In the genomic region with DNA sequence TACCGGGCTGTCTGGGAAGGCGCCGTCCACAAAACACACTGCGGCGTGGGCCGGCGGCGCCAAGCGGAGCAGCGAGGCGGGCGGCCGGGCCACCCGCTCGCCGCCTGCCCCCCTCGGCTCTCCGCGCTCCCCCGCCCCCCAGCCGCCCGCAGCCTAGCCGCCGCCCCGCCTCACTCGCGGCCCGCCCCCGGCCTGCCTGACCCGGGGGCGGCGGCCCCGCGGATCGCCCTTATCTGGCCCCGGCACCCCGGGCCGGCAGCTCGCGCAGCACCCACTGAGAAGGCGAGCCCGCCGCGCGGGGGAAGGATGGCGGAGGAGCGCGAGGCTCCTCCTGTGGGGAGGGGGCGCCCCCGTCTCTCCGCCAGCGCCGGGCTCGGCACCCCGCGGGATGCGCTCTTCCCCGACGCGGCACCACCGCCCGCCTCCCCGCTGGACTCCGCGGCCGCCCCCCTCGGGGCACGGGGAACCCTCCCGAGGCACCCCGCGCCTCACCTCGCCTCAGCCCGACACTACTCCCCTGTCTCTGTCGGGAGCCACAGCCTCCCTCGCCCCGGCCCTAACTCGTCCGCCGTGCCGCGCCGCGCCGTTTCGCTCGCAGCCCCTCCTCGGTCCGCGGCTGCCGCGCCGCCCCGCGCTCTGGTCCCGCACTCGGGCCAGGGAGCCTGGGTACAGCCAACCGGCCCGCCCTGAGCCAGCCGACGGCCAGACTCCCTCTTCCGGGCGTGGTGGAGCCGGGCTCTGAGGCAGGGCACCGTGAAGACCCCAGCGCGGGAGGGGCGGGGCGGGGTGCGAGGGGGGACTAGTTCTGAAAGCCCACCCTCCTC, we compare ENCODE assay signal across 8 cellular contexts. TPM values are rescaled to one million over a fixed set of nuclear protein-coding genes. Genes with fewer than 3 reads are reported as not detected.
DNase-seq lines count a peak whose midpoint lies in the region; ATAC-seq and TF ChIP-seq lines count a peak whose summit lies in the region.

No MANE protein-coding gene starts in this region.

- H3K4me1 ChIP-seq in tibial nerve: no peaks in the 10 kb centered on the region

- DNase-seq in NCI-H82 (lab: John Stamatoyannopoulos, UW): peak; percentile 58
- no peak for DNase-seq in NCI-H82 treated with DMSO at 0.1 percent for 48 hours (lab: John Stamatoyannopoulos, UW; ENCODE audit: unreplicated experiment)
- peak; percentile 49 for DNase-seq in NCI-H526 treated with DMSO at 0.1 percent for 48 hours (lab: John Stamatoyannopoulos, UW)
- DNase-seq in activated T-helper 2 cell treated with anti-CD3 and anti-CD28 coated beads, Interferon-gamma antibody, Interleukin-2, Interleukin-4, amounts not matched to agents 10 μg/mL and 5 μg/mL and 100 μg/mL, durations not matched to agents 14 hours and 24 hours and 36 hours (ENCODE audit: low spot score): peak; percentile 14
- DNase-seq in fibroblast of the aortic adventitia (ENCODE audit: low read depth): no peak
- DNase-seq in tibial nerve (ENCODE audit: low spot score in 2 of 2): peak; percentile 15 to 20

- peak overlapping the region; percentile 79 for H3K4me3 Mint-ChIP-seq in activated T-helper 2 cell treated with anti-CD3 and anti-CD28 coated beads, Interferon-gamma antibody, Interleukin-2, Interleukin-4, amounts not matched to agents 10 μg/mL and 5 μg/mL and 100 μg/mL, durations not matched to agents 14 hours and 24 hours and 36 hours (ENCODE audit: low read depth)
- H3K4me3 Mint-ChIP-seq in nephron: peak overlapping the region; percentile 89 to 98 (median 96)

- WGBS in tibial nerve, 2 donors: 37% methylated on average over 76 of the region's 109 CpGs; no CpG with 5 or more reads in 1 of the 2 donors

- TF ChIP-seq CTCF in fibroblast of the aortic adventitia (IDR thresholded peaks at IDR 0.05; ENCODE audit: insufficient read depth, low read length): no peak
- TF ChIP-seq CTCF in nephron (IDR thresholded peaks at IDR 0.05; ENCODE audit: unreplicated experiment in 3 of 3): no peak
- no peak for TF ChIP-seq CTCF in tibial nerve (IDR thresholded peaks at IDR 0.05)

- H3K36me3 Mint-ChIP-seq in activated T-helper 2 cell treated with anti-CD3 and anti-CD28 coated beads, Interferon-gamma antibody, Interleukin-2, Interleukin-4, amounts not matched to agents 10 μg/mL and 5 μg/mL and 100 μg/mL, durations not matched to agents 14 hours and 24 hours and 36 hours (ENCODE audit: low read depth): peaks cover 12% of the 10 kb centered on the region
- H3K36me3 Mint-ChIP-seq in nephron (ENCODE audit: low read depth): no peaks in the 10 kb centered on the region

- peak; percentile 48 for ATAC-seq in HG02798 (IDR thresholded peaks at IDR 0.05; ENCODE audit: poor library complexity, unreplicated experiment)

- H3K9me3 ChIP-seq in tibial nerve: no peaks in the 10 kb centered on the region

- H3K27me3 ChIP-seq in tibial nerve: peaks cover 0 to 4% of the 10 kb centered on the region in 2 donors

- TF ChIP-seq POLR2A in tibial nerve (IDR thresholded peaks at IDR 0.05): no peak

- TF ChIP-seq EP300 in tibial nerve (IDR thresholded peaks at IDR 0.05): no peak

- peak overlapping the region; percentile 73 for H3K4me3 ChIP-seq in fibroblast of the aortic adventitia (ENCODE audit: low read depth, low read length)
- H3K4me3 ChIP-seq in tibial nerve: peak overlapping the region; percentile 56 to 91 (median 84)

- peak overlapping the region; percentile 88 for H3K27ac Mint-ChIP-seq in activated T-helper 2 cell treated with anti-CD3 and anti-CD28 coated beads, Interferon-gamma antibody, Interleukin-2, Interleukin-4, amounts not matched to agents 10 μg/mL and 5 μg/mL and 100 μg/mL, durations not matched to agents 14 hours and 24 hours and 36 hours
- H3K27ac Mint-ChIP-seq in nephron: peak overlapping the region; percentile 97 to 99 (median 98)

- H3K9me3 Mint-ChIP-seq in activated T-helper 2 cell treated with anti-CD3 and anti-CD28 coated beads, Interferon-gamma antibody, Interleukin-2, Interleukin-4, amounts not matched to agents 10 μg/mL and 5 μg/mL and 100 μg/mL, durations not matched to agents 14 hours and 24 hours and 36 hours: no peaks in the 10 kb centered on the region
- no peaks in the 10 kb centered on the region for H3K9me3 Mint-ChIP-seq in nephron

- H3K4me1 Mint-ChIP-seq in activated T-helper 2 cell treated with anti-CD3 and anti-CD28 coated beads, Interferon-gamma antibody, Interleukin-2, Interleukin-4, amounts not matched to agents 10 μg/mL and 5 μg/mL and 100 μg/mL, durations not matched to agents 14 hours and 24 hours and 36 hours (ENCODE audit: low read depth): peaks cover 13% of the 10 kb centered on the region
- H3K4me1 Mint-ChIP-seq in nephron: peaks cover 27% of the 10 kb centered on the region

- peaks cover 2% of the 10 kb centered on the region for H3K27me3 Mint-ChIP-seq in activated T-helper 2 cell treated with anti-CD3 and anti-CD28 coated beads, Interferon-gamma antibody, Interleukin-2, Interleukin-4, amounts not matched to agents 10 μg/mL and 5 μg/mL and 100 μg/mL, durations not matched to agents 14 hours and 24 hours and 36 hours (ENCODE audit: low read depth)
- H3K27me3 Mint-ChIP-seq in nephron (ENCODE audit: low read depth): peaks cover 4% of the 10 kb centered on the region

- intact Hi-C loops in activated T-helper 2 cell treated with anti-CD3 and anti-CD28 coated beads, Interferon-gamma antibody, Interleukin-2, Interleukin-4, amounts not matched to agents 10 μg/mL and 5 μg/mL and 100 μg/mL, durations not matched to agents 14 hours and 24 hours and 36 hours (cut with micrococcal nuclease): loop anchor here (2.0 kb wide), 1 partner anchor 165 kb away; no protein-coding TSS in a partner anchor

- peak overlapping the region; percentile 96 to 99 (median 98) for H3K27ac ChIP-seq in tibial nerve

- no peaks in the 10 kb centered on the region for H3K36me3 ChIP-seq in tibial nerve

RNA-seq across cellular contexts. Expression of a gene that starts 0.6 kb away (rescaled TPM):
- 19.3 and 23.8 TPM in 2 replicates for total RNA-seq in activated T-helper 2 cell treated with anti-CD3 and anti-CD28 coated beads, Interferon-gamma antibody, Interleukin-2, Interleukin-4, amounts not matched to agents 10 μg/mL and 5 μg/mL and 100 μg/mL, durations not matched to agents 14 hours and 24 hours and 36 hours
- total RNA-seq in fibroblast of the aortic adventitia (ENCODE audit: low replicate concordance) (48.2 and 71.2 TPM in 2 replicates), tibial nerve (10 to 100 TPM; 24.1 to 37.8 (median 32.9) TPM)

RNA-seq across cellular contexts. Expression of a gene that starts 33.0 kb away (rescaled TPM):
- total RNA-seq in activated T-helper 2 cell treated with anti-CD3 and anti-CD28 coated beads, Interferon-gamma antibody, Interleukin-2, Interleukin-4, amounts not matched to agents 10 μg/mL and 5 μg/mL and 100 μg/mL, durations not matched to agents 14 hours and 24 hours and 36 hours: not detected in 2 replicates
- total RNA-seq in fibroblast of the aortic adventitia (ENCODE audit: low replicate concordance): not detected in 2 replicates
- not detected for total RNA-seq in tibial nerve

Comparison
In these comparisons a context has a peak if more than half of its experiments do, and no peak if none do; other contexts are left out.
1. DNase-seq: peak in NCI-H82 (single experiment), NCI-H526 treated with DMSO at 0.1 percent for 48 hours (single experiment), activated T-helper 2 cell treated with anti-CD3 and anti-CD28 coated beads, Interferon-gamma antibody, Interleukin-2, Interleukin-4, amounts not matched to agents 10 μg/mL and 5 μg/mL and 100 μg/mL, durations not matched to agents 14 hours and 24 hours and 36 hours (single experiment) and tibial nerve (2 of 2); none in NCI-H82 treated with DMSO at 0.1 percent for 48 hours (single experiment) and fibroblast of the aortic adventitia (single experiment).